ENCODE assay signal across 8 cellular contexts in genomic region chr4:165378763-165379631, GRCh38. TPM values are rescaled to one million over a fixed set of nuclear protein-coding genes. Genes with fewer than 3 reads are reported as not detected.
DNase-seq lines count a peak whose midpoint lies in the region; ATAC-seq and TF ChIP-seq lines count a peak whose summit lies in the region.

TSS of gene CPE (plus strand) at chr4:165379008. CDS start at chr4:165379222, 214 bp downstream.

- POLR2A ChIA-PET in activated CD4-positive, alpha-beta memory T cell treated with anti-CD3 and anti-CD28 coated beads, Interleukin-2, amount 10 ng/mL, durations not matched to agents 7 days and 5 days (lab: Charles Lee): no interaction called here

- no peaks in the 10 kb centered on the region for H3K36me3 ChIP-seq in left lung

- DNase-seq in SIG-M5 treated with dmso at 0.1 percent for 504 hours (lab: John Stamatoyannopoulos, UW; ENCODE audit: unreplicated experiment) (peak; percentile 22), SIG-M5 (lab: John Stamatoyannopoulos, UW) (no peak), NCI-H2227 treated with DMSO at 0.1 percent for 48 hours (lab: John Stamatoyannopoulos, UW) (peak; percentile 68), dermis microvascular lymphatic vessel endothelial cell (ENCODE audit: low read depth in 2 of 2) (peak; percentile 16 to 64), left lung (peak; percentile 73 to 89)
- peak; percentile 46 for DNase-seq in activated CD4-positive, alpha-beta memory T cell treated with anti-CD3 and anti-CD28 coated beads, Interleukin-2, amount 10 ng/mL, durations not matched to agents 7 days and 5 days
- peak; percentile 16 for DNase-seq in stimulated activated CD4-positive, alpha-beta T cell treated with anti-CD3 and anti-CD28 coated beads, Interleukin-2, amount 100 ng/mL, for 4 hours (ENCODE audit: low read depth)

- H3K27ac ChIP-seq in left lung: no peak within 1 kb of the TSS

- no peaks in the 10 kb centered on the region for H3K4me1 ChIP-seq in left lung

- H3K9me3 ChIP-seq in left lung: no peaks in the 10 kb centered on the region

- H3K9me3 Mint-ChIP-seq in activated CD4-positive, alpha-beta memory T cell treated with anti-CD3 and anti-CD28 coated beads, Interleukin-2, amount 10 ng/mL, durations not matched to agents 7 days and 5 days: no peaks in the 10 kb centered on the region

- H3K27me3 ChIP-seq in left lung: peaks cover 7 to 70% of the 10 kb centered on the region in 2 donors

- peak within 1 kb of the TSS; percentile 56 for H3K4me3 Mint-ChIP-seq in activated CD4-positive, alpha-beta memory T cell treated with anti-CD3 and anti-CD28 coated beads, Interleukin-2, amount 10 ng/mL, durations not matched to agents 7 days and 5 days

- peaks cover 78% of the 10 kb centered on the region for H3K27me3 Mint-ChIP-seq in activated CD4-positive, alpha-beta memory T cell treated with anti-CD3 and anti-CD28 coated beads, Interleukin-2, amount 10 ng/mL, durations not matched to agents 7 days and 5 days

- peaks cover 8% of the 10 kb centered on the region for H3K4me1 Mint-ChIP-seq in activated CD4-positive, alpha-beta memory T cell treated with anti-CD3 and anti-CD28 coated beads, Interleukin-2, amount 10 ng/mL, durations not matched to agents 7 days and 5 days

- H3K27ac Mint-ChIP-seq in activated CD4-positive, alpha-beta memory T cell treated with anti-CD3 and anti-CD28 coated beads, Interleukin-2, amount 10 ng/mL, durations not matched to agents 7 days and 5 days: no peak within 1 kb of the TSS

- intact Hi-C loops in left lung (cut with DNase I): no loop called here

- no peaks in the 10 kb centered on the region for H3K36me3 Mint-ChIP-seq in activated CD4-positive, alpha-beta memory T cell treated with anti-CD3 and anti-CD28 coated beads, Interleukin-2, amount 10 ng/mL, durations not matched to agents 7 days and 5 days (ENCODE audit: low read depth)

- ATAC-seq in HG03097 (IDR thresholded peaks at IDR 0.05; ENCODE audit: low FRiP score, unreplicated experiment) (peak; percentile 93), left lung (peak; percentile 99)

- peak; percentile 38 to 43 for TF ChIP-seq CTCF in left lung (IDR thresholded peaks at IDR 0.05)

- CTCF ChIA-PET in activated CD4-positive, alpha-beta memory T cell treated with anti-CD3 and anti-CD28 coated beads, Interleukin-2, amount 10 ng/mL, durations not matched to agents 7 days and 5 days (lab: Charles Lee): interaction anchor here (1.3 to 1.7 kb wide), 2 partner anchors 74 to 248 kb away, joined by 3 to 5 read pairs; no protein-coding TSS in a partner anchor

- H3K4me3 ChIP-seq in left lung: peak within 1 kb of the TSS; percentile 34 to 37

RNA-seq across cellular contexts. Expression of gene CPE, which starts in this region (rescaled TPM):
- not detected for total RNA-seq in activated CD4-positive, alpha-beta memory T cell treated with anti-CD3 and anti-CD28 coated beads, Interleukin-2, amount 10 ng/mL, durations not matched to agents 7 days and 5 days
- 0.26 and 0.89 TPM in 2 replicates for total RNA-seq in dermis microvascular lymphatic vessel endothelial cell
- total RNA-seq in left lung: 10 to 100 TPM; 24.5 to 28.9 TPM

Comparison
In these comparisons a context has a peak if more than half of its experiments do, and no peak if none do; other contexts are left out.
1. RNA of gene CPE (total RNA-seq): 24.5 to 28.9 TPM in left lung; 0.26 to 0.89 TPM in dermis microvascular lymphatic vessel endothelial cell and not detected in activated CD4-positive, alpha-beta memory T cell treated with anti-CD3 and anti-CD28 coated beads, Interleukin-2, amount 10 ng/mL, durations not matched to agents 7 days and 5 days; every median in the first group is over 10 times any median in the second.
2. Peak in DNase-seq in activated CD4-positive, alpha-beta memory T cell treated with anti-CD3 and anti-CD28 coated beads, Interleukin-2, amount 10 ng/mL, durations not matched to agents 7 days and 5 days; RNA of the gene not detected or under 1 TPM.
3. Peak in DNase-seq in dermis microvascular lymphatic vessel endothelial cell; RNA of the gene not detected or under 1 TPM.